14 cellular contexts compared by ENCODE assay signal in the genomic region with DNA sequence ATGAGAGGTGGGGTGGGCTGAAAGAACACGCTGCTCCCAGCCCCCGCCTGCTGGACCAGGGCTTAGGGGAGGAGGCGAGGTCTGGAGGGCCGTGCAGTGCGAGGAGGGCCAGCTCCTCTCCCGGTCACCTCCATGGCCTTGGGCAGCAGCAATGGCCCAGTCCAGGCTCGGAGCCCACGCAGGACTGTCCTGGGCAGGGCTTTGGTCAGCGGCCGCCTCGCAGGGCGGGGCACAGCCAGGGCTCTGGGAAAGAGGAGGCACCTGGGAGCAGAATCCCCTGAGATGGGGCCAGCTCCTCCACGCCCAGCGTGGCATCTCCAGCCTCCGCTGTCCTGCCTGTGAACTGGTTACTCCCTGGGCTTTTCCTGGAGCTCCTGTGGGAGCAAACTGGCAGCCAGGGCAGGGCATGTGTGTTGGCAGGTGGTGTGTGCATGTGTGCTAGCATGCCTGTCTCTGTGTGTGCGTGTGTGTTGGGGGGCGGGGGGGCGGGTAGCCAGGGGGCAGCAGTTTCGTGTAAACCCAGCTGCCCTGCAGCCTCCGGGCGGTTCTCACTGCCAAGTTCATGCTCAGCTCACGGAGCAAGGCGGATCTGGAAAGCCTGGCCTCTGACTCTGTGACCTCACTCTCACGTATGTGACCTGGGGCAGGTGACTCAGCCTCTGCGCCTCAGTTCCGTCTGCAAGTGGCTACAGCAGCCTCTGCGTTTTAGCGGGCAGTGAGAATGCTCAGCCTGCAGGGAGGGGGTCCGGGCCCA. TPM values are rescaled to one million over a fixed set of nuclear protein-coding genes. Genes with fewer than 3 reads are reported as not detected.
DNase-seq lines count a peak whose midpoint lies in the region; ATAC-seq and TF ChIP-seq lines count a peak whose summit lies in the region.
"Had no signal": no experiment of that assay in that cellular context is flagged by ENCODE, and none has a peak within 500 bp of the region (broad histone marks: within the 10 kb centered on the region; RNA-seq: fewer than 3 reads in every experiment).

No MANE protein-coding gene starts in this region.

- no peaks in the 10 kb centered on the region for H4K20me1 ChIP-seq in H9 (ENCODE audit: control insufficient read depth, insufficient read depth, insufficient read length)

- no peak overlapping the region for H2BK120ac ChIP-seq in H9 (ENCODE audit: low read depth, low read length, poor library complexity, severe bottlenecking)

- no peak overlapping the region for H3K56ac ChIP-seq in H9 (ENCODE audit: insufficient read length, low read depth, low read length)

- 66% methylated on average over 6 of the region's 29 CpGs; no CpG with 5 or more reads in 1 of the 2 donors for WGBS in gastroesophageal sphincter (ENCODE audit: low coverage in 1 of 2), 2 donors
- no CpG with 5 or more reads among the region's 29 CpGs for WGBS in H9 (ENCODE audit: extremely low coverage, insufficient read length, low lambda C conversion rate)

- H3K27me3 Mint-ChIP-seq in activated naive CD8-positive, alpha-beta T cell treated with anti-CD3 and anti-CD28 coated beads, Interleukin-2, amount 50 U/mL, for 24 hours, result peaks cover 2% of the 10 kb centered on the region
- H3K27me3 Mint-ChIP-seq in endothelial cell (ENCODE audit: unreplicated experiment) (peaks cover 28% of the 10 kb centered on the region), H9 (ENCODE audit: low read depth) (peaks cover 4% of the 10 kb centered on the region)
- H3K27me3 Mint-ChIP-seq: activated CD8-positive, alpha-beta memory T cell treated with anti-CD3 and anti-CD28 coated beads, Interleukin-2, amount 10 ng/mL, durations not matched to agents 7 days and 5 days had no signal

- H3K18ac ChIP-seq in H9 (ENCODE audit: insufficient read length, low read depth, low read length), result no peak overlapping the region

- no peaks in the 10 kb centered on the region for H3K36me3 ChIP-seq in gastroesophageal sphincter
- H3K36me3 ChIP-seq: BLaER1 treated with 17β-estradiol and CSF1 and Interleukin-3, amounts not matched to agents 10 nM and 100 nM; pancreas had no signal

- no peak for TF ChIP-seq EP300 in gastroesophageal sphincter (IDR thresholded peaks at IDR 0.05)

- H3K27ac Mint-ChIP-seq in activated naive CD8-positive, alpha-beta T cell treated with anti-CD3 and anti-CD28 coated beads, Interleukin-2, amount 50 U/mL, for 24 hours, result no peak overlapping the region
- H3K27ac Mint-ChIP-seq in endothelial cell (ENCODE audit: unreplicated experiment) (no peak overlapping the region), H9 (0 out of 7 replicates have a peak overlapping the region, but pooled peaks of 1 of the 3 experiments have one; percentile 39)
- H3K27ac Mint-ChIP-seq: activated CD8-positive, alpha-beta memory T cell treated with anti-CD3 and anti-CD28 coated beads, Interleukin-2, amount 10 ng/mL, durations not matched to agents 7 days and 5 days; dendritic cell treated with granulocyte-macrophage colony-stimulating factor and Interleukin-4, amounts not matched to agents 40 ng/mL and 50 ng/mL, for 4 days had no signal

- H3K4me2 ChIP-seq in H9 (ENCODE audit: insufficient read depth, insufficient read length, low read length), result no peak overlapping the region

- no peak for TF ChIP-seq POLR2A in gastroesophageal sphincter (IDR thresholded peaks at IDR 0.05)

- H3K27me3 ChIP-seq in gastroesophageal sphincter (peaks cover 44% of the 10 kb centered on the region), H9 (ENCODE audit: insufficient read depth, low read length) (no peaks in the 10 kb centered on the region)
- H3K27me3 ChIP-seq: pancreas had no signal

- H3K79me2 ChIP-seq in H9 (ENCODE audit: insufficient read depth, low read length), result no peaks in the 10 kb centered on the region

- TF ChIP-seq CTCF in AG10803 (conservative IDR thresholded peaks at IDR 0.05; ENCODE audit: low read length) (no peak), endothelial cell (IDR thresholded peaks at IDR 0.05; ENCODE audit: unreplicated experiment) (no peak), gastroesophageal sphincter (IDR thresholded peaks at IDR 0.05) (no peak), H9 (conservative IDR thresholded peaks at IDR 0.05) (no peak)

- H3K4me3 Mint-ChIP-seq in activated naive CD8-positive, alpha-beta T cell treated with anti-CD3 and anti-CD28 coated beads, Interleukin-2, amount 50 U/mL, for 24 hours, result no peak overlapping the region
- H3K4me3 Mint-ChIP-seq in endothelial cell (ENCODE audit: unreplicated experiment), result no peak overlapping the region
- H3K4me3 Mint-ChIP-seq in H9, result no peak overlapping the region
- H3K4me3 Mint-ChIP-seq: activated CD8-positive, alpha-beta memory T cell treated with anti-CD3 and anti-CD28 coated beads, Interleukin-2, amount 10 ng/mL, durations not matched to agents 7 days and 5 days; dendritic cell treated with granulocyte-macrophage colony-stimulating factor and Interleukin-4, amounts not matched to agents 40 ng/mL and 50 ng/mL, for 4 days had no signal

- H3K4me1 Mint-ChIP-seq in activated naive CD8-positive, alpha-beta T cell treated with anti-CD3 and anti-CD28 coated beads, Interleukin-2, amount 50 U/mL, for 24 hours, result no peaks in the 10 kb centered on the region
- H3K4me1 Mint-ChIP-seq in endothelial cell (ENCODE audit: unreplicated experiment), result no peaks in the 10 kb centered on the region
- H3K4me1 Mint-ChIP-seq in H9, result peaks cover 2 to 3% of the 10 kb centered on the region in 2 experiments; a peak in 3 of 4 replicates
- H3K4me1 Mint-ChIP-seq: activated CD8-positive, alpha-beta memory T cell treated with anti-CD3 and anti-CD28 coated beads, Interleukin-2, amount 10 ng/mL, durations not matched to agents 7 days and 5 days had no signal

- H3K9me3 ChIP-seq in gastroesophageal sphincter, result no peaks in the 10 kb centered on the region
- no peaks in the 10 kb centered on the region for H3K9me3 ChIP-seq in H9 (ENCODE audit: control insufficient read depth, low read depth, low read length)
- H3K9me3 ChIP-seq: BLaER1 treated with 17β-estradiol and CSF1 and Interleukin-3, amounts not matched to agents 10 nM and 100 nM; pancreas had no signal

- no peak overlapping the region for H2BK12ac ChIP-seq in H9 (ENCODE audit: insufficient read length, low read depth, low read length)

- no peak overlapping the region for H2BK15ac ChIP-seq in H9 (ENCODE audit: low read depth, low read length)

- no peaks in the 10 kb centered on the region for H3K36me3 Mint-ChIP-seq in activated naive CD8-positive, alpha-beta T cell treated with anti-CD3 and anti-CD28 coated beads, Interleukin-2, amount 50 U/mL, for 24 hours (ENCODE audit: low read depth)
- peaks cover 8% of the 10 kb centered on the region for H3K36me3 Mint-ChIP-seq in endothelial cell (ENCODE audit: low read depth, unreplicated experiment)
- H3K36me3 Mint-ChIP-seq in H9 (ENCODE audit: insufficient read depth in 1 of 3, low read depth in 3 of 3), result peaks cover 0 to 19% (median 9%) of the 10 kb centered on the region in 3 experiments; a peak in 4 of 7 replicates
- H3K36me3 Mint-ChIP-seq: activated CD8-positive, alpha-beta memory T cell treated with anti-CD3 and anti-CD28 coated beads, Interleukin-2, amount 10 ng/mL, durations not matched to agents 7 days and 5 days had no signal

- DNase-seq in AG10803 (ENCODE audit: low read depth) (peak; percentile 13), HK-2 (ENCODE audit: unreplicated experiment) (peak; percentile 72), islet precursor cell (peak; percentile 87), endothelial cell (ENCODE audit: low spot score) (no peak), H9 (no peak)
- no peak for DNase-seq in activated naive CD8-positive, alpha-beta T cell treated with anti-CD3 and anti-CD28 coated beads, Interleukin-2, amount 50 U/mL, for 24 hours
- DNase-seq: activated CD8-positive, alpha-beta memory T cell treated with anti-CD3 and anti-CD28 coated beads, Interleukin-2, amount 10 ng/mL, durations not matched to agents 7 days and 5 days; hippocampal formation; NCI-H187; pancreas had no signal

- no peak overlapping the region for H4K8ac ChIP-seq in H9 (replicated peaks; ENCODE audit: insufficient read length, low read depth, low read length)

- peaks cover under 1% of the 10 kb centered on the region for H3K9me3 Mint-ChIP-seq in activated naive CD8-positive, alpha-beta T cell treated with anti-CD3 and anti-CD28 coated beads, Interleukin-2, amount 50 U/mL, for 24 hours
- no peaks in the 10 kb centered on the region for H3K9me3 Mint-ChIP-seq in endothelial cell (ENCODE audit: unreplicated experiment)
- peaks cover 2 to 26% of the 10 kb centered on the region in 2 experiments; a peak in 3 of 5 replicates for H3K9me3 Mint-ChIP-seq in H9
- H3K9me3 Mint-ChIP-seq: dendritic cell treated with granulocyte-macrophage colony-stimulating factor and Interleukin-4, amounts not matched to agents 40 ng/mL and 50 ng/mL, for 4 days had no signal

- H3K4me3 ChIP-seq in AG10803 (ENCODE audit: low read length) (no peak overlapping the region), gastroesophageal sphincter (no peak overlapping the region)
- H3K4me3 ChIP-seq: BLaER1 treated with 17β-estradiol and CSF1 and Interleukin-3, amounts not matched to agents 10 nM and 100 nM; pancreas had no signal

- no peak overlapping the region for H3K9ac ChIP-seq in H9 (ENCODE audit: extremely low read depth, insufficient read length, low read length)
- H3K9ac ChIP-seq: BLaER1 treated with 17β-estradiol and CSF1 and Interleukin-3, amounts not matched to agents 10 nM and 100 nM had no signal

- no peak overlapping the region for H3T11ph ChIP-seq in H9 (ENCODE audit: low read length)

- no peak overlapping the region for H3K4ac ChIP-seq in H9 (ENCODE audit: low read depth, low read length)

- no peaks in the 10 kb centered on the region for H3K4me1 ChIP-seq in gastroesophageal sphincter
- H3K4me1 ChIP-seq in H9 (ENCODE audit: insufficient read depth, low read length), result no peaks in the 10 kb centered on the region
- H3K4me1 ChIP-seq: pancreas had no signal

- no peak overlapping the region for H2BK5ac ChIP-seq in H9 (ENCODE audit: insufficient read length, low read length)

- H3K27ac ChIP-seq in gastroesophageal sphincter (no peak overlapping the region), H9 (ENCODE audit: insufficient read length, low read depth, low read length) (no peak overlapping the region)
- H3K27ac ChIP-seq: BLaER1 treated with 17β-estradiol and CSF1 and Interleukin-3, amounts not matched to agents 10 nM and 100 nM; pancreas had no signal

- no peak overlapping the region for H2BK20ac ChIP-seq in H9 (ENCODE audit: low read depth, low read length, poor library complexity, severe bottlenecking)

- H3K79me1 ChIP-seq in H9 (ENCODE audit: insufficient read depth, low read depth, low read length, poor library complexity, severe bottlenecking), result no peaks in the 10 kb centered on the region

- H2AK5ac ChIP-seq in H9 (ENCODE audit: insufficient read length, low read length), result no peak overlapping the region

- no peaks in the 10 kb centered on the region for H3K23me2 ChIP-seq in H9 (ENCODE audit: insufficient read length, low read depth, low read length, poor library complexity, severe bottlenecking)

- no peak overlapping the region for H3K23ac ChIP-seq in H9 (ENCODE audit: insufficient read length, low read depth, low read length)

- ATAC-seq in activated naive CD8-positive, alpha-beta T cell treated with anti-CD3 and anti-CD28 coated beads, Interleukin-2, amount 50 U/mL, for 24 hours, result peak; percentile 20
- no peak for ATAC-seq in gastroesophageal sphincter
- no peak for ATAC-seq in GM18909 (IDR thresholded peaks at IDR 0.05; ENCODE audit: poor library complexity, unreplicated experiment)

- no peak overlapping the region for H4K91ac ChIP-seq in H9 (ENCODE audit: insufficient read length, low read depth, low read length)

- H2AFZ ChIP-seq in H9 (ENCODE audit: low read length), result no peak overlapping the region

- no peak overlapping the region for H4K5ac ChIP-seq in H9 (ENCODE audit: insufficient read length, low read depth, low read length)

- no peak overlapping the region for H3K14ac ChIP-seq in H9 (ENCODE audit: insufficient read depth, low read length)

RNA-seq across cellular contexts. Expression of a gene that starts 27.5 kb away (rescaled TPM):
- total RNA-seq in endothelial cell (ENCODE audit: unreplicated experiment) (1.7 TPM), gastroesophageal sphincter (1 to 10 TPM in 1 of 4 donors, under 1 TPM in 3; 0.54 to 2.3 (median 0.87) TPM), H9 (2021) (48.1 and 48.5 TPM in 2 replicates)
- total RNA-seq: activated CD8-positive, alpha-beta memory T cell treated with anti-CD3 and anti-CD28 coated beads, Interleukin-2, amount 10 ng/mL, durations not matched to agents 7 days and 5 days had no signal

Comparison
In these comparisons a context has a peak if more than half of its experiments do, and no peak if none do; other contexts are left out.
1. DNase-seq: peak in AG10803 (single experiment), HK-2 (single experiment) and islet precursor cell (single experiment); none in activated naive CD8-positive, alpha-beta T cell treated with anti-CD3 and anti-CD28 coated beads, Interleukin-2, amount 50 U/mL, for 24 hours (single experiment), endothelial cell (single experiment) and H9 (single experiment).
2. RNA of a gene that starts 27.5 kb away (total RNA-seq): 48.1 to 48.5 TPM in H9; 1.7 TPM in endothelial cell (single experiment) and 0.54 to 2.3 TPM in gastroesophageal sphincter; every median in the first group is over 10 times any median in the second.